8 cellular contexts compared by ENCODE assay signal in the genomic region with DNA sequence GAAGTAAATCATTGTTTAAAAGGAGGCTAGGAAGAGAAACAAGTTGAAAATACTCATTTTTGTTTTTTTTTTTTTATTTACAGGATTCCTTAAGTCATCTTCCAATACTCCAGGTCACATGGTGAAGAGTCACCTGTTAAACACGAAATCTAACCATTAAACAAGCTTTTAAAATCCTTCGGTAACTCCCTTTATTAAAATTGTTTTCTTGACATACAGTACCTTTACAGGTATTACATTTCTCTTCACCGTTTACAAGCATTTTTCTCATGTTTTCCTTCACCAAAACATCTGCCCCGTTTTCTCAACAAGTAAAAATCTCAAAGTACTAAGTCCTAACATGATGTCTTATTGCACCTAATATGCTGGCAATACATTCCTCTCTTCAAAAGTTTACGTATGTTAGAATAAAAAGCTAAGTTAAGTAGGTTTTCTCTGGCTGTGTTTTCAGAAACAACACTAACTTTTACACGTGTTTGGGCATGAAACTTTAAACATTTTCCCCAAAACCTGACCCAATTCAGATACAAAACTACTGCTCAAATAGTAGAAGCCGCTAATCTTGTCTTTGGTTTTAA. TPM values are rescaled to one million over a fixed set of nuclear protein-coding genes. Genes with fewer than 3 reads are reported as not detected.
DNase-seq lines count a peak whose midpoint lies in the region; ATAC-seq and TF ChIP-seq lines count a peak whose summit lies in the region.

No MANE protein-coding gene starts in this region.

- peaks cover 19% of the 10 kb centered on the region for H3K4me1 ChIP-seq in thymus (ENCODE audit: control insufficient read depth, insufficient read depth, low read length)

- no peaks in the 10 kb centered on the region for H3K27me3 Mint-ChIP-seq in activated T-cell treated with anti-CD3 and anti-CD28 coated beads, Interleukin-2, amount 50 U/mL, for 24 hours
- H3K27me3 Mint-ChIP-seq in activated naive CD8-positive, alpha-beta T cell: no peaks in the 10 kb centered on the region

- H3K9me3 Mint-ChIP-seq in activated T-cell treated with anti-CD3 and anti-CD28 coated beads, Interleukin-2, amount 50 U/mL, for 24 hours: no peaks in the 10 kb centered on the region
- H3K9me3 Mint-ChIP-seq in activated naive CD8-positive, alpha-beta T cell (ENCODE audit: low read depth): no peaks in the 10 kb centered on the region

- peak overlapping the region; percentile 97 for H3K4me3 ChIP-seq in kidney epithelial cell (ENCODE audit: low read depth, low read length)
- peak overlapping the region; percentile 84 for H3K4me3 ChIP-seq in thymus (ENCODE audit: low read length)

- peaks cover 39% of the 10 kb centered on the region for H3K4me1 Mint-ChIP-seq in activated T-cell treated with anti-CD3 and anti-CD28 coated beads, Interleukin-2, amount 50 U/mL, for 24 hours (ENCODE audit: low read depth)
- peaks cover 50% of the 10 kb centered on the region for H3K4me1 Mint-ChIP-seq in activated naive CD8-positive, alpha-beta T cell (ENCODE audit: low read depth)

- no peak overlapping the region for H3K4me3 Mint-ChIP-seq in activated T-cell treated with anti-CD3 and anti-CD28 coated beads, Interleukin-2, amount 50 U/mL, for 24 hours
- H3K4me3 Mint-ChIP-seq in activated naive CD8-positive, alpha-beta T cell: peak overlapping the region; percentile 92

- H3K27me3 ChIP-seq in kidney epithelial cell (ENCODE audit: control insufficient read depth, insufficient read depth, low read length) (no peaks in the 10 kb centered on the region), thymus (ENCODE audit: control insufficient read depth, insufficient read depth) (no peaks in the 10 kb centered on the region)

- no peak for DNase-seq in activated T-cell treated with anti-CD3 and anti-CD28 coated beads, Interleukin-2, amount 50 U/mL, for 24 hours
- no peak for DNase-seq in activated T-cell treated with anti-CD3 and anti-CD28 coated beads for 4 hours
- DNase-seq in kidney epithelial cell (ENCODE audit: low read depth): no peak
- DNase-seq in activated naive CD4-positive, alpha-beta T cell treated with Interleukin-2 at 50 U/mL for 16 hours: no peak

- H3K36me3 ChIP-seq in kidney epithelial cell (ENCODE audit: control insufficient read depth, insufficient read depth, low read length): no peaks in the 10 kb centered on the region
- no peaks in the 10 kb centered on the region for H3K36me3 ChIP-seq in thymus (ENCODE audit: control insufficient read depth, insufficient read depth)

- ATAC-seq in GM21723 (IDR thresholded peaks at IDR 0.05; ENCODE audit: unreplicated experiment) (no peak), GM19328 (IDR thresholded peaks at IDR 0.05; ENCODE audit: unreplicated experiment) (no peak)

- H3K27ac ChIP-seq in thymus (ENCODE audit: low read depth): no peak overlapping the region

- no peak for TF ChIP-seq CTCF in kidney epithelial cell (IDR thresholded peaks at IDR 0.05; ENCODE audit: insufficient read depth, low read length, poor library complexity, severe bottlenecking)

- 1% methylated on average over 7 of the region's 7 CpGs for WGBS in thymus

- H3K27ac Mint-ChIP-seq in activated T-cell treated with anti-CD3 and anti-CD28 coated beads, Interleukin-2, amount 50 U/mL, for 24 hours: peak overlapping the region; percentile 97
- H3K27ac Mint-ChIP-seq in activated naive CD8-positive, alpha-beta T cell: peak overlapping the region; percentile 87

- H3K9me3 ChIP-seq in thymus (ENCODE audit: control insufficient read depth): no peaks in the 10 kb centered on the region

- peaks cover 50% of the 10 kb centered on the region for H3K36me3 Mint-ChIP-seq in activated T-cell treated with anti-CD3 and anti-CD28 coated beads, Interleukin-2, amount 50 U/mL, for 24 hours (ENCODE audit: low read depth)
- no peaks in the 10 kb centered on the region for H3K36me3 Mint-ChIP-seq in activated naive CD8-positive, alpha-beta T cell

RNA-seq across cellular contexts. Expression of a gene that starts 1.1 kb away (rescaled TPM):
- total RNA-seq in kidney epithelial cell: 41.3 and 44.2 TPM in 2 replicates
- 66.8 TPM for polyA plus RNA-seq in thymus
